In genomic region chr9:14098102-14098501, GRCh38 we compare ENCODE assay signal across 13 cellular contexts.
DNase-seq lines count a peak whose midpoint lies in the region; ATAC-seq and TF ChIP-seq lines count a peak whose summit lies in the region.
"Had no signal": no experiment of that assay in that cellular context is flagged by ENCODE, and none has a peak within 500 bp of the region (broad histone marks: within the 10 kb centered on the region; RNA-seq: fewer than 3 reads in every experiment).

No MANE protein-coding gene starts in this region.

- intact Hi-C loops in ascending aorta (cut with DNase I) (loop anchor here (5.0 to 10.0 kb wide), 4 partner anchors 203 to 663 kb away; no protein-coding TSS in a partner anchor), left colon (cut with DNase I, micrococcal nuclease) (no loop called here)

- DNase-seq in NCI-H2196 (lab: John Stamatoyannopoulos, UW; ENCODE audit: unreplicated experiment) (peak; percentile 22), NCI-H2196 treated with DMSO at 0.1 percent for 48 hours (lab: John Stamatoyannopoulos, UW; ENCODE audit: unreplicated experiment) (no peak), ascending aorta (ENCODE audit: low spot score in 2 of 2) (no peak), left colon (no peak), suprapubic skin (ENCODE audit: low spot score in 2 of 2) (no peak), kidney tubule cell (ENCODE audit: low spot score) (no peak)
- no peak for DNase-seq in activated CD4-positive, alpha-beta T cell treated with anti-CD3 and anti-CD28 coated beads, Interleukin-2, amount 50 U/mL, for 1 hour
- no peak for DNase-seq in stimulated activated CD4-positive, alpha-beta T cell treated with anti-CD3 and anti-CD28 coated beads, Interleukin-2, amount 100 ng/mL, for 48 hours
- DNase-seq: ACHN; activated CD4-positive, alpha-beta memory T cell treated with anti-CD3 and anti-CD28 coated beads for 36 hours; central memory CD4-positive, alpha-beta T cell; trophoblast cell had no signal

- H3K36me3 ChIP-seq in ascending aorta (no peaks in the 10 kb centered on the region), suprapubic skin (no peaks in the 10 kb centered on the region)

- H3K9me3 ChIP-seq in ascending aorta (no peaks in the 10 kb centered on the region), suprapubic skin (no peaks in the 10 kb centered on the region)

- peaks cover 9 to 21% of the 10 kb centered on the region in 2 donors for H3K4me1 ChIP-seq in ascending aorta
- peaks cover 25% of the 10 kb centered on the region for H3K4me1 ChIP-seq in suprapubic skin

- TF ChIP-seq EP300 in suprapubic skin (IDR thresholded peaks at IDR 0.05) = no peak

- TF ChIP-seq CTCF in ascending aorta (IDR thresholded peaks at IDR 0.05) (no peak), suprapubic skin (IDR thresholded peaks at IDR 0.05) (no peak)

- 75% methylated on average over 4 of the region's 4 CpGs for WGBS in suprapubic skin

- ATAC-seq in left colon = peak; percentile 14

- H3K27ac ChIP-seq in ascending aorta (peak overlapping the region; percentile 76 to 84), suprapubic skin (peak overlapping the region; percentile 19)

- H3K4me3 ChIP-seq in ascending aorta (peak overlapping the region; percentile 9 to 39), suprapubic skin (no peak overlapping the region)
- H3K4me3 ChIP-seq: skin epidermis had no signal

- no peaks in the 10 kb centered on the region for H3K27me3 ChIP-seq in ascending aorta
- H3K27me3 ChIP-seq in suprapubic skin = no peaks in the 10 kb centered on the region

- no peak for TF ChIP-seq POLR2A in suprapubic skin (IDR thresholded peaks at IDR 0.05)
